Comparison of ENCODE assay signal across 25 cellular contexts in genomic region chr12:69732088-69732487, GRCh38. TPM values are rescaled to one million over a fixed set of nuclear protein-coding genes. Genes with fewer than 3 reads are reported as not detected.
DNase-seq lines count a peak whose midpoint lies in the region; ATAC-seq and TF ChIP-seq lines count a peak whose summit lies in the region.
"Had no signal": no experiment of that assay in that cellular context is flagged by ENCODE, and none has a peak within 500 bp of the region (broad histone marks: within the 10 kb centered on the region; RNA-seq: fewer than 3 reads in every experiment).

No MANE protein-coding gene starts in this region.

- H3K27ac ChIP-seq in tibial artery, result no peak overlapping the region
- H3K27ac ChIP-seq: neutrophil, VCaP had no signal

- H3K9me3 ChIP-seq in tibial artery, result no peaks in the 10 kb centered on the region
- H3K9me3 ChIP-seq: mucosa of descending colon, neutrophil had no signal

- no peaks in the 10 kb centered on the region for H3K36me3 ChIP-seq in tibial artery
- H3K36me3 ChIP-seq: neutrophil had no signal

- intact Hi-C loops in tibial artery (cut with DNase I; ENCODE audit: low total_unique reads), result no loop called here

- ATAC-seq in GM21717 (IDR thresholded peaks at IDR 0.05; ENCODE audit: unreplicated experiment) (no peak), HG02763 (IDR thresholded peaks at IDR 0.05; ENCODE audit: unreplicated experiment) (no peak)
- ATAC-seq: activated CD8-positive, alpha-beta T cell treated with anti-CD3 and anti-CD28 coated beads for 36 hours; activated T-cell treated with anti-CD3 and anti-CD28 coated beads, Interleukin-2, amount 50 U/mL, for 72 hours; CD8-positive, alpha-beta T cell; left lobe of liver; mucosa of descending colon; right cardiac atrium; stimulated activated naive CD8-positive, alpha-beta T cell treated with anti-CD3 and anti-CD28 coated beads, Interleukin-15, amount 100 ng/mL, for 72 hours; T-cell had no signal

- H3K4me3 ChIP-seq in astrocyte of the cerebellum (ENCODE audit: low read depth, low read length) (no peak overlapping the region), tibial artery (no peak overlapping the region)
- H3K4me3 ChIP-seq: mucosa of descending colon had no signal

- H3K4me1 ChIP-seq in tibial artery, result no peaks in the 10 kb centered on the region

- peak; percentile 75 for DNase-seq in Daoy (ENCODE audit: low read depth)
- DNase-seq in HT1080 (ENCODE audit: low read depth), result peak; percentile 49
- peak; percentile 87 for DNase-seq in astrocyte of the cerebellum (ENCODE audit: low read depth)
- DNase-seq in iPS-NIHi11 (ENCODE audit: low spot score), result peak; percentile 17
- DNase-seq in SIG-M5 treated with dmso at 0.1 percent for 504 hours (lab: John Stamatoyannopoulos, UW; ENCODE audit: unreplicated experiment), result no peak
- DNase-seq in tibial artery, result no peak
- DNase-seq: activated CD8-positive, alpha-beta T cell treated with anti-CD3 and anti-CD28 coated beads for 36 hours; activated naive CD8-positive, alpha-beta T cell treated with anti-CD3 and anti-CD28 coated beads, Interleukin-2, amount 10 ng/mL, durations not matched to agents 7 days and 5 days; activated T-cell treated with anti-CD3 and anti-CD28 coated beads, Interleukin-2, amount 50 U/mL, for 72 hours; caudate nucleus; CD8-positive, alpha-beta T cell; hypothalamus; mucosa of descending colon; NCI-H1436 treated with DMSO at 0.1 percent for 48 hours; NCI-H2227 treated with DMSO at 0.1 percent for 48 hours; NK-92 treated with Interleukin-12 subunit alpha and Interleukin-12 subunit beta, amount 100 ng/mL, for 24 hours; right cardiac atrium; stimulated activated naive CD8-positive, alpha-beta T cell treated with anti-CD3 and anti-CD28 coated beads, Interleukin-15, amount 100 ng/mL, for 72 hours; T-cell had no signal

- in situ Hi-C loops in astrocyte of the cerebellum (cut with HindIII; ENCODE audit: low sequenced_read_pairs), result no loop called here

- no peak for TF ChIP-seq CTCF in astrocyte of the cerebellum (IDR thresholded peaks at IDR 0.05; ENCODE audit: low read depth, low read length, missing control alignments)
- TF ChIP-seq CTCF in tibial artery (IDR thresholded peaks at IDR 0.05), result no peak

- H3K27me3 ChIP-seq in tibial artery, result no peaks in the 10 kb centered on the region

RNA-seq across cellular contexts. Expression of gene RAB3IP, which starts 6.6 kb away (rescaled TPM):
- total RNA-seq in Daoy (2014; rRNA removed; shearing (Covaris generic)), result 28.3 and 28.4 TPM in 2 replicates
- total RNA-seq in HT1080 (2014; rRNA removed; shearing (Covaris generic)), result 20.0 and 23.7 TPM in 2 replicates
- polyA plus RNA-seq in HT1080 (2015; cell fraction: cytosol; rRNA removed), result 18.5 and 22.0 TPM in 2 replicates
- 14.1 and 17.4 TPM in 2 replicates for polyA plus RNA-seq in HT1080 (2015; cell fraction: nucleus; rRNA removed)

RNA-seq across cellular contexts. Expression of gene BEST3, which starts 33.0 kb away (rescaled TPM):
- total RNA-seq in Daoy (2014; rRNA removed; shearing (Covaris generic)), result 0.29 TPM in 1 of 2 replicates, not detected in the other
- total RNA-seq in HT1080 (2014; rRNA removed; shearing (Covaris generic)), result 1.6 and 2.9 TPM in 2 replicates
- 1.9 and 5.5 TPM in 2 replicates for polyA plus RNA-seq in HT1080 (2015; cell fraction: cytosol; rRNA removed)
- polyA plus RNA-seq in HT1080 (2015; cell fraction: nucleus; rRNA removed), result 1.3 and 4.9 TPM in 2 replicates
- total RNA-seq: activated CD8-positive, alpha-beta T cell treated with anti-CD3 and anti-CD28 coated beads for 36 hours; activated naive CD8-positive, alpha-beta T cell treated with anti-CD3 and anti-CD28 coated beads, Interleukin-2, amount 10 ng/mL, durations not matched to agents 7 days and 5 days; activated T-cell treated with anti-CD3 and anti-CD28 coated beads, Interleukin-2, amount 50 U/mL, for 72 hours; CD8-positive, alpha-beta T cell; left lobe of liver; T-cell; ureter had no signal
- polyA plus RNA-seq: right cardiac atrium had no signal

Comparison
In these comparisons a context has a peak if more than half of its experiments do, and no peak if none do; other contexts are left out.
1. DNase-seq: peak in Daoy (single experiment), HT1080 (single experiment), astrocyte of the cerebellum (single experiment) and iPS-NIHi11 (single experiment); none in SIG-M5 treated with dmso at 0.1 percent for 504 hours (single experiment) and tibial artery (0 of 2).